In the genomic region with DNA sequence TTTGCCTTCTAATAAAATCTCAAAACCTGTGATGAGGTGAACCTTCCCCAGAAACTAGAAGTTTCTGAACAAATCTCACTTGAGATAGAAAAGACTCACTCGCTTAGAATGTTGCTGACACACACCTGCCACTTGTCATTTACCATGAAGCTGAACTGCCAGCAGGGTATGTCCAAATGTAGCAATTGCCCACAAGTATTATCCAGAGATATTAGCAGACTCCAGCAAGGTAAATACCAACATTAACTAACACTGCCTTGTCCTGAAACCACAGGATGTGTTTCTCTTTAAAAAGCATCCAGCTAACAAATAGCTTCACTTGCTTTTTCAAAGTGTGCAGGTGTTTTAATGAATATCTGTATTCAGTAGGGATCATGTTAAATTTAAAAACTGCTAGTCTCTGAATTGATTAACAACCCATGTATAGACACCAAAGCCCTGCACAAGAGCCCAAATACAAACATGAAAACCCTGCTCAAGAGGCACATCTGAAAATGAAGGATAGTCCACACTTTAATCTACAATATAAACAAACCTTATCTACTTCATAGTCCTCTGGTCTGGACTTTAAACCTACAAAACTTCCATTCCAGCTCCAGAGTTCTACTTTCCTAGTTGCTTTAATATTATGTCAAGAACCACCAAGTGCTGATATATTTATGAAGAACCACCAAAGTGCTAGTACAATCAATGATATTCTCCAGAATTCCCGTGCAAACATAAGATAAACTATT, we compare ENCODE assay signal across 36 cellular contexts. TPM values are rescaled to one million over a fixed set of nuclear protein-coding genes. Genes with fewer than 3 reads are reported as not detected.
"Had no signal": no experiment of that assay in that cellular context is flagged by ENCODE, and none has a peak within 500 bp of the region (broad histone marks: within the 10 kb centered on the region; RNA-seq: fewer than 3 reads in every experiment).

No MANE protein-coding gene starts in this region.

- H3K27ac ChIP-seq: ascending aorta, breast epithelium, PC-9, VCaP had no signal

- H3K4me1 ChIP-seq: ascending aorta, breast epithelium had no signal

- ATAC-seq: activated T-cell treated with anti-CD3 and anti-CD28 coated beads, Interleukin-2, amount 50 U/mL, for 4 hours; K562 had no signal

- H3K4me1 Mint-ChIP-seq: activated B cell treated with CpG ODN at 0.5 μM for 24 hours; activated naive CD8-positive, alpha-beta T cell treated with anti-CD3 and anti-CD28 coated beads for 36 hours had no signal

- H3K36me3 ChIP-seq: ascending aorta, breast epithelium had no signal

- H3K4me3 ChIP-seq: ascending aorta, breast epithelium, K562, PC-9 had no signal

- H3K27me3 ChIP-seq: ascending aorta, breast epithelium had no signal

- H3K9me3 Mint-ChIP-seq: activated CD4-positive, alpha-beta memory T cell treated with anti-CD3 and anti-CD28 coated beads for 36 hours; activated naive CD8-positive, alpha-beta T cell treated with anti-CD3 and anti-CD28 coated beads for 36 hours; activated T-cell treated with anti-CD3 and anti-CD28 coated beads, Interleukin-2, amount 50 U/mL, for 4 hours had no signal

- FAIRE-seq: K562 had no signal

- H3K27ac Mint-ChIP-seq: activated B cell treated with CpG ODN at 0.5 μM for 24 hours; activated CD4-positive, alpha-beta memory T cell treated with anti-CD3 and anti-CD28 coated beads for 36 hours; activated naive CD8-positive, alpha-beta T cell treated with anti-CD3 and anti-CD28 coated beads for 36 hours had no signal

- H3K4me3 Mint-ChIP-seq: activated B cell treated with CpG ODN at 0.5 μM for 24 hours; activated CD4-positive, alpha-beta memory T cell treated with anti-CD3 and anti-CD28 coated beads for 36 hours; activated naive CD8-positive, alpha-beta T cell treated with anti-CD3 and anti-CD28 coated beads for 36 hours; activated T-cell treated with anti-CD3 and anti-CD28 coated beads, Interleukin-2, amount 50 U/mL, for 4 hours had no signal

- DNase-seq: activated B cell treated with CpG ODN at 0.5 μM for 24 hours; activated CD4-positive, alpha-beta memory T cell treated with anti-CD3 and anti-CD28 coated beads for 36 hours; activated CD4-positive, alpha-beta T cell treated with anti-CD3 and anti-CD28 coated beads for 4 hours; activated CD4-positive, alpha-beta T cell treated with anti-CD3 and anti-CD28 coated beads, Interleukin-2, amount 50 U/mL, for 1 hour; activated CD4-positive, CD25-positive, alpha-beta regulatory T cell treated with anti-CD3 and anti-CD28 coated beads, Interleukin-2, amount 50 U/mL, for 72 hours; activated CD8-positive, alpha-beta memory T cell treated with anti-CD3 and anti-CD28 coated beads, Interleukin-2, amount 50 U/mL, for 4 hours; activated effector memory CD4-positive, alpha-beta T cell treated with anti-CD3 and anti-CD28 coated beads, Interleukin-2, amount 50 U/mL, for 16 hours; activated naive CD4-positive, alpha-beta T cell; activated naive CD4-positive, alpha-beta T cell treated with anti-CD3 and anti-CD28 coated beads, Interleukin-2, amount 50 U/mL, for 16 hours; activated naive CD8-positive, alpha-beta T cell treated with anti-CD3 and anti-CD28 coated beads for 36 hours; activated T-cell treated with anti-CD3 and anti-CD28 coated beads for 4 hours; activated T-cell treated with anti-CD3 and anti-CD28 coated beads, Interleukin-2, amount 50 U/mL, for 4 hours; amygdala; NCI-H1105; NCI-H1436 treated with DMSO at 0.1 percent for 48 hours; NCI-H1694 treated with DMSO at 0.1 percent for 48 hours; NCI-H2029; NCI-H2171; NCI-H446; NCI-H510A treated with DMSO at 0.1 percent for 48 hours; NCI-H526 treated with DMSO at 0.1 percent for 48 hours; NCI-H774; NK-92 treated with Interleukin-12 subunit alpha and Interleukin-12 subunit beta, amount 100 ng/mL, for 24 hours; PC-9; Right ventricle myocardium superior; SW 1271; T-helper 1 cell; T-helper 2 cell; T-helper 9 cell had no signal

- H3K36me3 Mint-ChIP-seq: activated CD4-positive, alpha-beta memory T cell treated with anti-CD3 and anti-CD28 coated beads for 36 hours; activated naive CD8-positive, alpha-beta T cell treated with anti-CD3 and anti-CD28 coated beads for 36 hours had no signal

- H3K9me3 ChIP-seq: ascending aorta, breast epithelium had no signal

- H3K27me3 Mint-ChIP-seq: activated B cell treated with CpG ODN at 0.5 μM for 24 hours; activated CD4-positive, alpha-beta memory T cell treated with anti-CD3 and anti-CD28 coated beads for 36 hours had no signal

RNA-seq across cellular contexts. Expression of gene KRTAP8-1, which starts 19.3 kb away (rescaled TPM):
- total RNA-seq: activated B cell treated with CpG ODN at 0.5 μM for 24 hours; activated CD4-positive, alpha-beta memory T cell treated with anti-CD3 and anti-CD28 coated beads for 36 hours; activated naive CD8-positive, alpha-beta T cell treated with anti-CD3 and anti-CD28 coated beads for 36 hours; activated T-cell treated with anti-CD3 and anti-CD28 coated beads, Interleukin-2, amount 50 U/mL, for 4 hours; ascending aorta; breast epithelium; cardiac septum; K562; M059J; PC-9; Right ventricle myocardium superior had no signal
- polyA plus RNA-seq: adipose tissue, K562 had no signal

RNA-seq across cellular contexts. Expression of gene KRTAP7-1, which starts 35.8 kb away (rescaled TPM):
- total RNA-seq: activated B cell treated with CpG ODN at 0.5 μM for 24 hours; activated CD4-positive, alpha-beta memory T cell treated with anti-CD3 and anti-CD28 coated beads for 36 hours; activated naive CD8-positive, alpha-beta T cell treated with anti-CD3 and anti-CD28 coated beads for 36 hours; activated T-cell treated with anti-CD3 and anti-CD28 coated beads, Interleukin-2, amount 50 U/mL, for 4 hours; ascending aorta; breast epithelium; cardiac septum; K562; M059J; PC-9; Right ventricle myocardium superior had no signal
- polyA plus RNA-seq: adipose tissue, K562 had no signal

RNA-seq across cellular contexts. Expression of gene KRTAP21-1, which starts 38.5 kb away (rescaled TPM):
- total RNA-seq: activated B cell treated with CpG ODN at 0.5 μM for 24 hours; activated CD4-positive, alpha-beta memory T cell treated with anti-CD3 and anti-CD28 coated beads for 36 hours; activated naive CD8-positive, alpha-beta T cell treated with anti-CD3 and anti-CD28 coated beads for 36 hours; activated T-cell treated with anti-CD3 and anti-CD28 coated beads, Interleukin-2, amount 50 U/mL, for 4 hours; ascending aorta; breast epithelium; cardiac septum; K562; M059J; PC-9; Right ventricle myocardium superior had no signal
- polyA plus RNA-seq: adipose tissue, K562 had no signal

RNA-seq across cellular contexts. Expression of gene KRTAP21-2, which starts 46.7 kb away (rescaled TPM):
- total RNA-seq: activated B cell treated with CpG ODN at 0.5 μM for 24 hours; activated CD4-positive, alpha-beta memory T cell treated with anti-CD3 and anti-CD28 coated beads for 36 hours; activated naive CD8-positive, alpha-beta T cell treated with anti-CD3 and anti-CD28 coated beads for 36 hours; activated T-cell treated with anti-CD3 and anti-CD28 coated beads, Interleukin-2, amount 50 U/mL, for 4 hours; ascending aorta; breast epithelium; cardiac septum; K562; M059J; PC-9; Right ventricle myocardium superior had no signal
- polyA plus RNA-seq: adipose tissue, K562 had no signal
